In genomic region chr3:135143474-135143873, GRCh38 we compare ENCODE assay signal across 23 cellular contexts.
DNase-seq lines count a peak whose midpoint lies in the region; ATAC-seq and TF ChIP-seq lines count a peak whose summit lies in the region.
"Had no signal": no experiment of that assay in that cellular context is flagged by ENCODE, and none has a peak within 500 bp of the region (broad histone marks: within the 10 kb centered on the region; RNA-seq: fewer than 3 reads in every experiment).

No MANE protein-coding gene starts in this region.

- no peaks in the 10 kb centered on the region for H3K9me3 ChIP-seq in right lobe of liver
- H3K9me3 ChIP-seq: A549, BE2C had no signal

- no peaks in the 10 kb centered on the region for H3K27me3 Mint-ChIP-seq in stimulated activated naive CD8-positive, alpha-beta T cell treated with anti-CD3 and anti-CD28 coated beads, Interleukin-15, amount 100 ng/mL, for 72 hours

- no peak for DNase-seq in stimulated activated naive CD8-positive, alpha-beta T cell treated with anti-CD3 and anti-CD28 coated beads, Interleukin-15, amount 100 ng/mL, for 72 hours
- DNase-seq in stimulated activated naive CD8-positive, alpha-beta T cell treated with anti-CD3 and anti-CD28 coated beads, Interleukin-15, Interleukin-2, amounts not matched to agents 100 U/mL and 50 U/mL, for 24 hours: no peak
- DNase-seq in DMS53 (lab: John Stamatoyannopoulos, UW) (peak; percentile 42), right lobe of liver (peak; percentile 67 to 94 (median 88)), activated gamma-delta T cell (lab: John Stamatoyannopoulos, UW) (no peak), NCI-H2081 treated with DMSO at 0.1 percent for 48 hours (lab: John Stamatoyannopoulos, UW) (no peak)
- DNase-seq: 8988T; ACHN; AML-193; CD4-positive, CD25-positive, alpha-beta regulatory T cell; CD8-positive, alpha-beta T cell; DMS 273 treated with DMSO at 0.1 percent for 48 hours; DMS79; EL; GDM1; GM23248; H7; HCEC 1CT had no signal

- WGBS in right lobe of liver (ENCODE audit: insufficient coverage, low coverage, low lambda C conversion rate, missing lambda C conversion rate): 17% methylated on average over 1 of the region's 2 CpGs

- peak; percentile 20 for TF ChIP-seq POLR2A in right lobe of liver (IDR thresholded peaks at IDR 0.05)

- H3K9me3 Mint-ChIP-seq in stimulated activated naive CD8-positive, alpha-beta T cell treated with anti-CD3 and anti-CD28 coated beads, Interleukin-15, amount 100 ng/mL, for 72 hours: no peaks in the 10 kb centered on the region
- H3K9me3 Mint-ChIP-seq: CD4-positive, CD25-positive, alpha-beta regulatory T cell; CD8-positive, alpha-beta T cell had no signal

- peaks cover 0 to 57% (median 27%) of the 10 kb centered on the region in 4 donors for H3K4me1 ChIP-seq in right lobe of liver
- H3K4me1 ChIP-seq: A549, BE2C had no signal

- no peaks in the 10 kb centered on the region for H3K4me1 Mint-ChIP-seq in stimulated activated naive CD8-positive, alpha-beta T cell treated with anti-CD3 and anti-CD28 coated beads, Interleukin-15, amount 100 ng/mL, for 72 hours
- H3K4me1 Mint-ChIP-seq: CD4-positive, CD25-positive, alpha-beta regulatory T cell had no signal

- H3K36me3 ChIP-seq in right lobe of liver: no peaks in the 10 kb centered on the region
- H3K36me3 ChIP-seq: BE2C had no signal

- intact Hi-C loops in right lobe of liver (cut with DNase I): no loop called here

- no peak overlapping the region for H3K4me3 Mint-ChIP-seq in stimulated activated naive CD8-positive, alpha-beta T cell treated with anti-CD3 and anti-CD28 coated beads, Interleukin-15, amount 100 ng/mL, for 72 hours
- H3K4me3 Mint-ChIP-seq: CD4-positive, CD25-positive, alpha-beta regulatory T cell; CD8-positive, alpha-beta T cell had no signal

- no peak overlapping the region for H3K27ac Mint-ChIP-seq in stimulated activated naive CD8-positive, alpha-beta T cell treated with anti-CD3 and anti-CD28 coated beads, Interleukin-15, amount 100 ng/mL, for 72 hours
- H3K27ac Mint-ChIP-seq: CD4-positive, CD25-positive, alpha-beta regulatory T cell; CD8-positive, alpha-beta T cell had no signal

- peak overlapping the region in 2 of 3 donors; percentile 63 to 70 for H3K27ac ChIP-seq in right lobe of liver
- H3K27ac ChIP-seq: A549, C4-2B, GM23248 had no signal

- no peaks in the 10 kb centered on the region for H3K27me3 ChIP-seq in right lobe of liver
- H3K27me3 ChIP-seq: BE2C had no signal

- peak; percentile 18 for ATAC-seq in stimulated activated naive CD8-positive, alpha-beta T cell treated with anti-CD3 and anti-CD28 coated beads, Interleukin-15, amount 100 ng/mL, for 72 hours
- ATAC-seq in stimulated activated naive CD8-positive, alpha-beta T cell treated with anti-CD3 and anti-CD28 coated beads, Interleukin-15, Interleukin-2, amounts not matched to agents 100 U/mL and 50 U/mL, for 24 hours: no peak
- ATAC-seq in right lobe of liver (peak; percentile 77 to 87 (median 80)), HG03025 (IDR thresholded peaks at IDR 0.05; ENCODE audit: low FRiP score, unreplicated experiment) (no peak)
- ATAC-seq: A549; CD8-positive, alpha-beta T cell; GM12878 had no signal

- H3K4me3 ChIP-seq in right lobe of liver: no peak overlapping the region
- H3K4me3 ChIP-seq: A549, GM12878, GM23248 had no signal

- TF ChIP-seq CTCF in right lobe of liver (IDR thresholded peaks at IDR 0.05): no peak

Comparison
In these comparisons a context has a peak if more than half of its experiments do, and no peak if none do; other contexts are left out.
1. ATAC-seq: peak in stimulated activated naive CD8-positive, alpha-beta T cell treated with anti-CD3 and anti-CD28 coated beads, Interleukin-15, amount 100 ng/mL, for 72 hours (single experiment) and right lobe of liver (4 of 4); none in stimulated activated naive CD8-positive, alpha-beta T cell treated with anti-CD3 and anti-CD28 coated beads, Interleukin-15, Interleukin-2, amounts not matched to agents 100 U/mL and 50 U/mL, for 24 hours (single experiment) and HG03025 (single experiment).
2. DNase-seq: peak in DMS53 (single experiment) and right lobe of liver (3 of 3); none in stimulated activated naive CD8-positive, alpha-beta T cell treated with anti-CD3 and anti-CD28 coated beads, Interleukin-15, amount 100 ng/mL, for 72 hours (0 of 2), stimulated activated naive CD8-positive, alpha-beta T cell treated with anti-CD3 and anti-CD28 coated beads, Interleukin-15, Interleukin-2, amounts not matched to agents 100 U/mL and 50 U/mL, for 24 hours (single experiment), activated gamma-delta T cell (single experiment) and NCI-H2081 treated with DMSO at 0.1 percent for 48 hours (single experiment).